15 cellular contexts compared by ENCODE assay signal in the genomic region with DNA sequence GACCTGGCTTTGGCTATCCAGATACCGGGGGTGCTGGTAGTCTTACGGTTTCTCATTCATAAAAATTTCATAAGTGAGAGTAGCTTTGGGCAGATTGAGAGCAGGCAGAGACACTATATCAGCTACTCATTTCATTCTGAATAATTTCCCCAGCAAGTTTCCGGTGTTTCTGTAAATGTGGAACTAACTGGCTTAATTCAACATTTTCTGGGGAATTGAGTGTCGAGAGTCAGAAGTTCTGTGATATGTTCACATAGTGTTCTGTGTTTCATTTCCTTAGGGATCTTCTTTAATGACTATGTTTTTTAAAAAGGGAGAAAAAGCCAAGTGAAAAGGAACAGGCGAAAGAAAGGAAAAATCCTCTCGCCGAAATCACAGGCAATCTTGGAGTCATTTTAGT. TPM values are rescaled to one million over a fixed set of nuclear protein-coding genes. Genes with fewer than 3 reads are reported as not detected.
A peak's percentile ranks its signal among the peaks of the same experiment; 100 is the strongest.
DNase-seq lines count a peak whose midpoint lies in the region; ATAC-seq and TF ChIP-seq lines count a peak whose summit lies in the region.
"Had no signal": no experiment of that assay in that cellular context is flagged by ENCODE, and none has a peak within 500 bp of the region (broad histone marks: within the 10 kb centered on the region; RNA-seq: fewer than 3 reads in every experiment).

No MANE protein-coding gene starts in this region.

- DNase-seq in natural killer cell, result no peak
- no peak for DNase-seq in natural killer cell treated with Interleukin-12 subunit alpha and Interleukin-12 subunit beta and Interleukin-15 and Interleukin-18, amount 100 ng/mL, for 72 hours (ENCODE audit: low spot score)
- no peak for DNase-seq in caudate nucleus (lab: John Stamatoyannopoulos, UW)
- DNase-seq in foreskin keratinocyte, result no peak
- DNase-seq in GDM1 (lab: John Stamatoyannopoulos, UW), result no peak
- DNase-seq in SW 1271 (lab: John Stamatoyannopoulos, UW), result no peak
- DNase-seq: CD4-positive, alpha-beta memory T cell; NCI-H1092 treated with DMSO at 0.1 percent for 48 hours; NCI-H1694; NCI-H345; NCI-H526 treated with DMSO at 0.1 percent for 48 hours had no signal

- peaks cover 0 to 16% (median 4%) of the 10 kb centered on the region in 3 donors for H3K4me1 ChIP-seq in gastroesophageal sphincter
- no peaks in the 10 kb centered on the region for H3K4me1 ChIP-seq in foreskin keratinocyte

- H3K4me1 Mint-ChIP-seq in natural killer cell (peaks cover 42 to 54% of the 10 kb centered on the region in 2 donors), nephron (peaks cover 32% of the 10 kb centered on the region)
- H3K4me1 Mint-ChIP-seq in natural killer cell treated with Interleukin-12 subunit alpha and Interleukin-12 subunit beta and Interleukin-15 and Interleukin-18, amount 100 ng/mL, for 72 hours (ENCODE audit: low read depth in 2 of 2), result peaks cover 24 to 36% of the 10 kb centered on the region in 2 donors

- ATAC-seq in natural killer cell (no peak), gastroesophageal sphincter (no peak), foreskin keratinocyte (no peak)
- no peak for ATAC-seq in natural killer cell treated with Interleukin-12 subunit alpha and Interleukin-12 subunit beta and Interleukin-15 and Interleukin-18, amount 100 ng/mL, for 72 hours
- ATAC-seq: HCT116, K562 had no signal

- peak overlapping the region; percentile 99 for H3K27ac ChIP-seq in caudate nucleus (ENCODE audit: low read depth, low read length)
- no peak overlapping the region for H3K27ac ChIP-seq in gastroesophageal sphincter
- no peak overlapping the region for H3K27ac ChIP-seq in foreskin keratinocyte

- TF ChIP-seq CTCF in natural killer cell (IDR thresholded peaks at IDR 0.05) (no peak), nephron (IDR thresholded peaks at IDR 0.05; ENCODE audit: unreplicated experiment in 3 of 3) (no peak), gastroesophageal sphincter (IDR thresholded peaks at IDR 0.05) (no peak), foreskin keratinocyte (conservative IDR thresholded peaks at IDR 0.05) (no peak)

- H3K27me3 ChIP-seq in gastroesophageal sphincter (peaks cover 14% of the 10 kb centered on the region), foreskin keratinocyte (peaks cover 6% of the 10 kb centered on the region)

- H3K27me3 Mint-ChIP-seq in natural killer cell (ENCODE audit: low read depth in 2 of 2) (peaks cover 5 to 18% of the 10 kb centered on the region in 2 donors), nephron (ENCODE audit: low read depth) (peaks cover 30% of the 10 kb centered on the region)
- H3K27me3 Mint-ChIP-seq in natural killer cell treated with Interleukin-12 subunit alpha and Interleukin-12 subunit beta and Interleukin-15 and Interleukin-18, amount 100 ng/mL, for 72 hours, result peaks cover 6 to 8% of the 10 kb centered on the region in 2 donors

- TF ChIP-seq POLR2A in gastroesophageal sphincter (IDR thresholded peaks at IDR 0.05), result no peak

- H3K36me3 ChIP-seq in gastroesophageal sphincter, result no peaks in the 10 kb centered on the region

- TF ChIP-seq EP300 in gastroesophageal sphincter (IDR thresholded peaks at IDR 0.05), result no peak

- H3K27ac Mint-ChIP-seq in natural killer cell (peak overlapping the region in 1 of 2 donors; percentile 52), nephron (peak overlapping the region in 2 of 3 experiments; percentile 9 to 44)
- no peak overlapping the region for H3K27ac Mint-ChIP-seq in natural killer cell treated with Interleukin-12 subunit alpha and Interleukin-12 subunit beta and Interleukin-15 and Interleukin-18, amount 100 ng/mL, for 72 hours
- H3K27ac Mint-ChIP-seq: CD4-positive, alpha-beta memory T cell had no signal

- H3K9me3 Mint-ChIP-seq in natural killer cell, result peaks cover 0 to under 1% of the 10 kb centered on the region in 2 donors
- peaks cover under 1% of the 10 kb centered on the region for H3K9me3 Mint-ChIP-seq in natural killer cell treated with Interleukin-12 subunit alpha and Interleukin-12 subunit beta and Interleukin-15 and Interleukin-18, amount 100 ng/mL, for 72 hours
- H3K9me3 Mint-ChIP-seq in nephron, result peaks cover 7% of the 10 kb centered on the region

- no peak overlapping the region for H3K4me3 ChIP-seq in gastroesophageal sphincter
- H3K4me3 ChIP-seq: K562 had no signal

- WGBS in gastroesophageal sphincter (ENCODE audit: low coverage in 1 of 2), 2 donors, result 89 to 90% methylated on average over 3 to 7 of the region's 7 CpGs

- peak overlapping the region; percentile 23 for H3K4me3 Mint-ChIP-seq in natural killer cell
- no peak overlapping the region for H3K4me3 Mint-ChIP-seq in natural killer cell treated with Interleukin-12 subunit alpha and Interleukin-12 subunit beta and Interleukin-15 and Interleukin-18, amount 100 ng/mL, for 72 hours
- H3K4me3 Mint-ChIP-seq in nephron, result no peak overlapping the region
- H3K4me3 Mint-ChIP-seq: CD4-positive, alpha-beta memory T cell had no signal

- H3K36me3 Mint-ChIP-seq in natural killer cell (peaks cover 2% of the 10 kb centered on the region), nephron (ENCODE audit: low read depth) (no peaks in the 10 kb centered on the region)
- peaks cover 2% of the 10 kb centered on the region for H3K36me3 Mint-ChIP-seq in natural killer cell treated with Interleukin-12 subunit alpha and Interleukin-12 subunit beta and Interleukin-15 and Interleukin-18, amount 100 ng/mL, for 72 hours
- H3K36me3 Mint-ChIP-seq: CD4-positive, alpha-beta memory T cell had no signal

- H3K9me3 ChIP-seq in gastroesophageal sphincter, result no peaks in the 10 kb centered on the region

- intact Hi-C loops in natural killer cell (cut with micrococcal nuclease), result no loop called here

RNA-seq across cellular contexts. Expression of gene HDAC4, which starts 38.1 kb away (rescaled TPM):
- total RNA-seq in natural killer cell (100 to 1,000 TPM in 2 of 3 donors, 10 to 100 TPM in 1; 74.9 to 105 (median 100) TPM), gastroesophageal sphincter (100 to 1,000 TPM in 1 of 4 donors, 10 to 100 TPM in 3; 41.3 to 104 (median 85.8) TPM), foreskin keratinocyte (6.9 and 7.5 TPM in 2 replicates)
- total RNA-seq in natural killer cell treated with Interleukin-12 subunit alpha and Interleukin-12 subunit beta and Interleukin-15 and Interleukin-18, amount 100 ng/mL, for 72 hours, result 10 to 100 TPM; 22.3 to 48.6 TPM
- polyA plus RNA-seq in foreskin keratinocyte, result 1.0 TPM in 2 replicates

Comparison
In these comparisons a context has a peak if more than half of its experiments do, and no peak if none do; other contexts are left out.
1. H3K27ac Mint-ChIP-seq: peak in nephron (2 of 3); none in natural killer cell treated with Interleukin-12 subunit alpha and Interleukin-12 subunit beta and Interleukin-15 and Interleukin-18, amount 100 ng/mL, for 72 hours (0 of 2).